In the genomic region with DNA sequence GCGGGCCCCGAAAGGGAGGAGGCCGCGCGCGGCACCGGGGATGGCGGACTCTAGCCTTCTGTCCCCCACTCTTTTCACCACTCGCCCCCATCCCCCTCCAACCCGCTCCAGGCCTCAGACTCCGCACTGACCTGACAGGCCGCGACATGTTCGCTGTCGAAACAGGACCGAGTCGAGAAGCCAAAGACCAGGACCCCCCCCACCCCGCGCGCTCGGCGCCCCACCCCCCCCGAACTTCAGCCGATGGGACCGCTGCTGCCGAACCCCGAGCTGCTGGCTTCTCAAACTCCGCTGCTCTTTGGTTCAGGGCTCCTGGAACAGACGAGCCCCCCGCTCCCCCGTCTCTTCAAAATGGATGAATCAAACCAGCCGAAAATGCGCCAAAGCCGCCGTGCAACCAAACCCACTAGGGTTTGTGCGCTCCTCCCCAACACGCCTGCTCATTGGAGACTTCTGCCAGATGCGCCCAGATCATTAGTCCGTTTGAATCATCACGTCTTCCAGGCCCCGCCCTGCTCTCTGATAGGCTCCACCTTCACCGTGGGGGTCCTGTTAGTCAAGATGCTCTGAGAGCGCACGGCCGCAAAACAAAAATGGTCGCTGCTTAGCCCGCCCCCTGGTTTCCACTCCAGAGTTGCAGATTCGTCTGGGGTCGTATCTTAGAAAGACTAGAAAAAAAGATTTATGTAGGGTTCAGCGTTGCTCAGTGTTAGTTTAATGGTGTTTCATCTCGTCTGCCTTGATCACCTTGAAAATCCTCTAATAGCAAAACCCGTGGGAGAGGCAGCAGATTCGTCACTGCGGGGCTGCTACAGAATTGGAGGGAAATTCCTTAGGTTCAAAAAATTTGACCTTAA, we compare ENCODE assay signal across 8 cellular contexts. TPM values are rescaled to one million over a fixed set of nuclear protein-coding genes. Genes with fewer than 3 reads are reported as not detected.
A peak's percentile ranks its signal among the peaks of the same experiment; 100 is the strongest.
DNase-seq lines count a peak whose midpoint lies in the region; ATAC-seq, FAIRE-seq and TF ChIP-seq lines count a peak whose summit lies in the region.

A gene with protein sequence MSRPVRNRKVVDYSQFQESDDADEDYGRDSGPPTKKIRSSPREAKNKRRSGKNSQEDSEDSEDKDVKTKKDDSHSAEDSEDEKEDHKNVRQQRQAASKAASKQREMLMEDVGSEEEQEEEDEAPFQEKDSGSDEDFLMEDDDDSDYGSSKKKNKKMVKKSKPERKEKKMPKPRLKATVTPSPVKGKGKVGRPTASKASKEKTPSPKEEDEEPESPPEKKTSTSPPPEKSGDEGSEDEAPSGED (minus strand): TSS at position 357 of the 857 bp plus-strand sequence. CDS start 209 bp downstream, at position 148.

- peak within 1 kb of the TSS; percentile 94 for H3K56ac ChIP-seq in H1 (replicated peaks; ENCODE audit: insufficient read length, low read depth, low read length)

- H2BK5ac ChIP-seq in H1 (ENCODE audit: low read depth, low read length) = peak within 1 kb of the TSS; percentile 93

- peaks cover 16 to 25% of the 10 kb centered on the region in 2 experiments for H4K20me1 ChIP-seq in H1 (replicated peaks in 1 of 2; ENCODE audit: control insufficient read depth in 1 of 2, insufficient read depth in 2 of 2, low read length in 2 of 2)

- H3K9ac ChIP-seq in H1 (replicated peaks in 1 of 4; ENCODE audit: extremely low read depth in 1 of 4, low read depth in 3 of 4, low read length in 3 of 4) = peak within 1 kb of the TSS; percentile 87 to 93 (median 92)

- H2BK20ac ChIP-seq in H1 (ENCODE audit: low read length) = 0 out of 2 replicates have a peak within 1 kb of the TSS, but pooled peaks have one; percentile 76

- peak; percentile 74 for ATAC-seq in GM21367 (IDR thresholded peaks at IDR 0.05; ENCODE audit: unreplicated experiment)
- peak; percentile 76 for ATAC-seq in memory B cell (ENCODE audit: low read depth)

- H2BK120ac ChIP-seq in H1 (replicated peaks; ENCODE audit: low read depth, low read length) = peak within 1 kb of the TSS; percentile 49

- POLR2A ChIA-PET in H1 (lab: Charles Lee; ENCODE audit: partially characterized antibody) = interaction anchor here (0.8 to 2.1 kb wide), 33 partner anchors 10 to 305 kb away, joined by 3 to 15 read pairs (median 4); a partner anchor contains a TSS

- H3K79me2 ChIP-seq in H1 (ENCODE audit: control insufficient read depth in 1 of 2, insufficient read depth in 2 of 2, low read length in 2 of 2) = peaks cover 34 to 42% of the 10 kb centered on the region in 2 experiments

- peak within 1 kb of the TSS; percentile 94 for H4K91ac ChIP-seq in H1 (replicated peaks; ENCODE audit: insufficient read length, low read length)

- peak within 1 kb of the TSS; percentile 84; the same call in 1 of the 2 replicates for H2BK12ac ChIP-seq in H1 (ENCODE audit: low read depth, low read length)

- H4K8ac ChIP-seq in H1 (ENCODE audit: extremely low read depth, insufficient read depth, low read length) = peak within 1 kb of the TSS; percentile 96

- H3K36me3 Mint-ChIP-seq in memory B cell = peaks cover 4% of the 10 kb centered on the region

- 0 out of 2 replicates have a peak within 1 kb of the TSS, but pooled peaks have one; percentile 94 for H2BK15ac ChIP-seq in H1 (ENCODE audit: low read length)

- FAIRE-seq in HTR-8/SVneo (lab: Jason Lieb, UNC) (peak; percentile 95), H1 (lab: Jason Lieb, UNC) (peak; percentile 78)

- H3K4me3 Mint-ChIP-seq in memory B cell = peak within 1 kb of the TSS; percentile 96

- TF ChIP-seq POLR2A in H1 (IDR thresholded peaks at IDR 0.05; ENCODE audit: control extremely low read depth in 1 of 2, low read depth in 2 of 2, low read length in 2 of 2) = peak in 1 of 2 experiments; percentile 80; a peak in 2 of 3 replicates

- no peak; a peak in 1 of 4 replicates for TF ChIP-seq CTCF in H1 (IDR thresholded peaks at IDR 0.05; ENCODE audit: control extremely low read depth in 1 of 3, insufficient read depth in 1 of 3, low read depth in 1 of 3, low read length in 3 of 3)

- no peak within 1 kb of the TSS for H3K23ac ChIP-seq in H1 (ENCODE audit: insufficient read length)

- TF ChIP-seq RAD21 in H1 (IDR thresholded peaks at IDR 0.05 in 1 of 2, conservative IDR thresholded peaks at IDR 0.05 in 1 of 2; ENCODE audit: low read depth in 2 of 2, low read length in 2 of 2) = no peak

- H3K4me1 ChIP-seq in H1 (replicated peaks in 1 of 4; ENCODE audit: control insufficient read depth in 3 of 4, insufficient read depth in 4 of 4, low read length in 3 of 4) = peaks cover 0 to 10% (median 4%) of the 10 kb centered on the region in 4 experiments; a peak in 4 of 7 replicates

- peaks cover 17% of the 10 kb centered on the region for H3K4me1 Mint-ChIP-seq in memory B cell

- peak within 1 kb of the TSS; percentile 78 for H3K18ac ChIP-seq in H1 (ENCODE audit: extremely low read depth, low read length)

- H3K23me2 ChIP-seq in H1 (ENCODE audit: low read depth, low read length) = peaks cover 5% of the 10 kb centered on the region

- H4K5ac ChIP-seq in H1 (ENCODE audit: insufficient read length, low read depth, low read length) = peak within 1 kb of the TSS; percentile 95

- DNase-seq in COLO829 (ENCODE audit: low spot score) (peak; percentile 97), HTR-8/SVneo (ENCODE audit: insufficient read length, low spot score) (peak; percentile 89), NOMO-1 treated with dmso at 0.1 percent for 144 hours (lab: John Stamatoyannopoulos, UW; ENCODE audit: unreplicated experiment) (peak; percentile 98), H1 (ENCODE audit: low read depth in 1 of 2, low spot score in 2 of 2) (peak; percentile 94 to 97), memory B cell (ENCODE audit: low spot score in 2 of 2) (peak; percentile 84 to 96)
- peak; percentile 69 to 88 (median 78) for DNase-seq in activated CD8-positive, alpha-beta memory T cell treated with anti-CD3 and anti-CD28 coated beads for 48 hours (ENCODE audit: low read depth in 2 of 3, low spot score in 2 of 3)
- DNase-seq in stimulated activated CD8-positive, alpha-beta memory T cell treated with anti-CD3 and anti-CD28 coated beads, Interleukin-12 subunit alpha, Interleukin-12 subunit beta, amount 100 ng/mL, for 24 hours (ENCODE audit: extremely low read depth) = peak; percentile 90

- WGBS in H1 (ENCODE audit: extremely low coverage in 1 of 2, insufficient coverage in 1 of 2, insufficient read length in 1 of 2, insufficient replicate concordance in 2 of 2, low coverage in 1 of 2, low lambda C conversion rate in 2 of 2, missing lambda C conversion rate in 1 of 2), 2 experiments = 1% methylated on average over 23 of the region's 54 CpGs; no CpG with 5 or more reads in 1 of the 2 experiments

- peak within 1 kb of the TSS; percentile 98 for H3K27ac Mint-ChIP-seq in memory B cell

- peak within 1 kb of the TSS; percentile 81 to 86 for H3K4me2 ChIP-seq in H1 (ENCODE audit: insufficient read depth in 1 of 2, low read depth in 2 of 2, low read length in 2 of 2)

- no peak within 1 kb of the TSS for H3K14ac ChIP-seq in H1 (ENCODE audit: insufficient read length)

- H3K27me3 ChIP-seq in H1 (replicated peaks in 1 of 4; ENCODE audit: control insufficient read depth in 3 of 4, extremely low read depth in 1 of 4, insufficient read depth in 3 of 4, low read length in 3 of 4) = no peaks in the 10 kb centered on the region

- H3K9me3 Mint-ChIP-seq in memory B cell = no peaks in the 10 kb centered on the region

- no peaks in the 10 kb centered on the region for H3K27me3 Mint-ChIP-seq in memory B cell

- TF ChIP-seq EP300 in H1 (IDR thresholded peaks at IDR 0.05; ENCODE audit: borderline replicate concordance in 1 of 2, low read depth in 2 of 2, low read length in 2 of 2) = peak; percentile 11 to 81; a peak in 1 of 3 replicates

- H3K79me1 ChIP-seq in H1 (ENCODE audit: low read depth, low read length) = no peaks in the 10 kb centered on the region

- H2AK5ac ChIP-seq in H1 (ENCODE audit: low read depth, low read length) = no peak within 1 kb of the TSS

- no peaks in the 10 kb centered on the region for H3K9me3 ChIP-seq in H1 (ENCODE audit: insufficient read depth in 2 of 2, low read depth in 1 of 2, low read length in 1 of 2)

- peak within 1 kb of the TSS; percentile 94 to 99 (median 96) for H3K4me3 ChIP-seq in H1 (ENCODE audit: extremely low read depth in 1 of 4, insufficient read depth in 2 of 4, low read depth in 3 of 4, low read length in 4 of 4)

- H3K36me3 ChIP-seq in H1 (ENCODE audit: control insufficient read depth in 2 of 4, insufficient read depth in 4 of 4, low read length in 3 of 4) = peaks cover 0 to 7% (median 0%) of the 10 kb centered on the region in 4 experiments; a peak in 2 of 8 replicates

- H2AFZ ChIP-seq in H1 (ENCODE audit: low read length) = peak within 1 kb of the TSS; percentile 88

- H3K27ac ChIP-seq in H1 (ENCODE audit: low read depth, low read length) = peak within 1 kb of the TSS; percentile 95

- peak within 1 kb of the TSS; percentile 72 for H3K4ac ChIP-seq in H1 (replicated peaks; ENCODE audit: insufficient read length, low read depth, low read length)

- CTCF ChIA-PET in H1 (lab: Charles Lee; ENCODE audit: partially characterized antibody) = interaction anchor here (0.6 to 1.3 kb wide), 5 partner anchors 9 to 351 kb away, joined by 3 to 4 read pairs (median 3); no protein-coding TSS in a partner anchor

TF ChIP-seq in H1, 55 proteins besides CTCF, POLR2A, EP300 and RAD21 (continues in another document):
- TF ChIP-seq HDAC2 (IDR thresholded peaks at IDR 0.05; ENCODE audit: borderline replicate concordance in 1 of 2, low read depth in 2 of 2, low read length in 2 of 2) (no peak), BRCA1 (IDR thresholded peaks at IDR 0.05; ENCODE audit: low read depth, low read length) (no peak), TCF12 (IDR thresholded peaks at IDR 0.05; ENCODE audit: low read depth, low read length) (0 out of 2 replicates have a peak, but pooled peaks have one; percentile 32), JUN (IDR thresholded peaks at IDR 0.05; ENCODE audit: low read depth, low read length) (no peak), CHD2 (IDR thresholded peaks at IDR 0.05; ENCODE audit: low read length) (peak; percentile 83), HDAC6 (IDR thresholded peaks at IDR 0.05; ENCODE audit: low read depth, low read length) (no peak)
- TF ChIP-seq, protein P1, sequence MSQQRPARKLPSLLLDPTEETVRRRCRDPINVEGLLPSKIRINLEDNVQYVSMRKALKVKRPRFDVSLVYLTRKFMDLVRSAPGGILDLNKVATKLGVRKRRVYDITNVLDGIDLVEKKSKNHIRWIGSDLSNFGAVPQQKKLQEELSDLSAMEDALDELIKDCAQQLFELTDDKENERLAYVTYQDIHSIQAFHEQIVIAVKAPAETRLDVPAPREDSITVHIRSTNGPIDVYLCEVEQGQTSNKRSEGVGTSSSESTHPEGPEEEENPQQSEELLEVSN (IDR thresholded peaks at IDR 0.05) = peak; percentile 95

RNA-seq across cellular contexts. Expression of the gene that starts here (rescaled TPM):
- total RNA-seq in H1 (2021; fragmentation: NEBNext Ultra II Directional; extraction: Animal tissue kit (Norgen Biotek cat#: 25700)) = 461 and 492 TPM in 2 replicates
- polyA plus RNA-seq in H1 (2011; rRNA removed) = 76.7 and 126 TPM in 2 replicates
- 127 TPM for polyA plus RNA-seq in H1 (2011; cell fraction: cytosol; rRNA removed)
- polyA plus RNA-seq in H1 (2011; cell fraction: nucleus; rRNA removed) = 25.0 TPM
- 126 to 194 TPM (median 138 TPM) in 4 replicates for polyA plus RNA-seq in H1 (2012, experiment 1 of 2)
- 86.0 TPM for polyA plus RNA-seq in H1 (2012, experiment 2 of 2)
- 304 TPM for polyA plus RNA-seq in H1 (2013, experiment 1 of 2)
- polyA plus RNA-seq in H1 (2013, experiment 2 of 2) = 309 TPM
- polyA minus RNA-seq in H1 (2011; rRNA and poly(A)+ RNA removed) = 251 and 290 TPM in 2 replicates
- 140 TPM for polyA minus RNA-seq in H1 (2011; cell fraction: cytosol; rRNA and poly(A)+ RNA removed)
- 97.7 TPM for polyA minus RNA-seq in H1 (2011; cell fraction: nucleus; rRNA and poly(A)+ RNA removed)

Comparison
In these comparisons a context has a peak if more than half of its experiments do, and no peak if none do; other contexts are left out.
1. Peak in every context shown above with its lines: DNase-seq, ATAC-seq, H3K4me3 ChIP-seq and H3K27ac ChIP-seq.